Comparison of ENCODE assay signal across 2 cellular contexts in the genomic region with DNA sequence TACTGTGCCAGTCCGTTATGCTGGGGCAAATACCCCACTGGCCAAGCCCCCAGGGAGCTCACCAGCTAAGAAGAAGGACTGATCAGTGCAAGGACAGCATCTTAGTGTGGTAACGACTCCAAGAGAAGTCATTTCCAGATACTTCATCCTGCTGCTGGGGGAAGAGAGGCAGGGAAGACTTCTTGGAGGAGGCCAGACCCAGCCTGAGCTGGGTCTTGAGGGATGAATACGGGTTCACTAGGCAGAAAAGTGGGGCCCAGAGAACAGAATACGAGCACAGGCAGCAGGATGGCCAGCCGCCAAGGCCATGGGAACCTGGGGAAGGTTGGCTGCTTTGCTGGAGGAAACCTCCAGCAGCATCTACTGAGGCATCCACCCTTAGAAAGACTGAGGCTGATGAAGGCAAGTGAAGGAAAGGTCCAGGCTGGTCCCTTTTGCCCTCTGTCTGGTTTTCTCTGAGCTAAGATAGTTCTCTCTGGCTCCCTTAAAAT.
A peak's percentile ranks its signal among the peaks of the same experiment; 100 is the strongest.
TF ChIP-seq lines count a peak whose summit lies in the region.

No MANE protein-coding gene starts in this region.

TF ChIP-seq in SK-N-SH treated with all-trans-retinoic acid at 6 μM for 48 hours, 23 proteins besides CTCF, POLR2A, EP300 and RAD21:
- peak; percentile 95 for TF ChIP-seq ZFP3 (CRISPR knock-in tag; IDR thresholded peaks at IDR 0.05)
- no peak for TF ChIP-seq CSDC2 (CRISPR knock-in tag; IDR thresholded peaks at IDR 0.05)
- TF ChIP-seq ZNF565 (CRISPR knock-in tag; conservative IDR thresholded peaks at IDR 0.05; ENCODE audit: low read depth), result no peak
- TF ChIP-seq, protein P1, sequence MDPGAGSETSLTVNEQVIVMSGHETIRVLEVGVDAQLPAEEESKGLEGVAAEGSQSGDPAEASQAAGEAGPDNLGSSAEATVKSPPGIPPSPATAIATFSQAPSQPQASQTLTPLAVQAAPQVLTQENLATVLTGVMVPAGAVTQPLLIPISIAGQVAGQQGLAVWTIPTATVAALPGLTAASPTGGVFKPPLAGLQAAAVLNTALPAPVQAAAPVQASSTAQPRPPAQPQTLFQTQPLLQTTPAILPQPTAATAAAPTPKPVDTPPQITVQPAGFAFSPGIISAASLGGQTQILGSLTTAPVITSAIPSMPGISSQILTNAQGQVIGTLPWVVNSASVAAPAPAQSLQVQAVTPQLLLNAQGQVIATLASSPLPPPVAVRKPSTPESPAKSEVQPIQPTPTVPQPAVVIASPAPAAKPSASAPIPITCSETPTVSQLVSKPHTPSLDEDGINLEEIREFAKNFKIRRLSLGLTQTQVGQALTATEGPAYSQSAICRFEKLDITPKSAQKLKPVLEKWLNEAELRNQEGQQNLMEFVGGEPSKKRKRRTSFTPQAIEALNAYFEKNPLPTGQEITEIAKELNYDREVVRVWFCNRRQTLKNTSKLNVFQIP (CRISPR knock-in tag; IDR thresholded peaks at IDR 0.05; ENCODE audit: borderline replicate concordance, low read depth), result no peak

TF ChIP-seq in SK-N-SH, 30 proteins besides CTCF, POLR2A, EP300 and RAD21 (continued from another document):
- TF ChIP-seq SIN3A (IDR thresholded peaks at IDR 0.05; ENCODE audit: borderline replicate concordance, low read depth, low read length), result no peak
- no peak for TF ChIP-seq GATA2 (CRISPR knock-in tag; IDR thresholded peaks at IDR 0.05)
- TF ChIP-seq, protein P2, sequence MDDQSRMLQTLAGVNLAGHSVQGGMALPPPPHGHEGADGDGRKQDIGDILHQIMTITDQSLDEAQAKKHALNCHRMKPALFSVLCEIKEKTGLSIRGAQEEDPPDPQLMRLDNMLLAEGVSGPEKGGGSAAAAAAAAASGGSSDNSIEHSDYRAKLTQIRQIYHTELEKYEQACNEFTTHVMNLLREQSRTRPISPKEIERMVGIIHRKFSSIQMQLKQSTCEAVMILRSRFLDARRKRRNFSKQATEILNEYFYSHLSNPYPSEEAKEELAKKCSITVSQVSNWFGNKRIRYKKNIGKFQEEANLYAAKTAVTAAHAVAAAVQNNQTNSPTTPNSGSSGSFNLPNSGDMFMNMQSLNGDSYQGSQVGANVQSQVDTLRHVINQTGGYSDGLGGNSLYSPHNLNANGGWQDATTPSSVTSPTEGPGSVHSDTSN (IDR thresholded peaks at IDR 0.05), result no peak
- no peak for TF ChIP-seq FOSL2 (IDR thresholded peaks at IDR 0.05; ENCODE audit: borderline replicate concordance, low read depth)
- no peak for TF ChIP-seq USF1 (IDR thresholded peaks at IDR 0.05; ENCODE audit: borderline replicate concordance, low read depth)
- TF ChIP-seq JUND (IDR thresholded peaks at IDR 0.05), result no peak
- TF ChIP-seq ZBTB33 (IDR thresholded peaks at IDR 0.05; ENCODE audit: borderline replicate concordance, low read depth), result no peak
- TF ChIP-seq RXRA (IDR thresholded peaks at IDR 0.05; ENCODE audit: borderline replicate concordance, low read depth), result no peak
- no peak for TF ChIP-seq MAX (IDR thresholded peaks at IDR 0.05; ENCODE audit: low read depth)
- no peak for TF ChIP-seq TCF12 (IDR thresholded peaks at IDR 0.05)
- TF ChIP-seq NRF1 (IDR thresholded peaks at IDR 0.05; ENCODE audit: low read depth, low read length), result no peak
- TF ChIP-seq CHD2 (IDR thresholded peaks at IDR 0.05; ENCODE audit: low read length, partially characterized antibody), result no peak
